Comparison of ENCODE assay signal across 18 cellular contexts in genomic region chr10:7015457-7015856, GRCh38.
A peak's percentile ranks its signal among the peaks of the same experiment; 100 is the strongest.
DNase-seq lines count a peak whose midpoint lies in the region; ATAC-seq and TF ChIP-seq lines count a peak whose summit lies in the region.
"Had no signal": no experiment of that assay in that cellular context is flagged by ENCODE, and none has a peak within 500 bp of the region (broad histone marks: within the 10 kb centered on the region; RNA-seq: fewer than 3 reads in every experiment).

No MANE protein-coding gene starts in this region.

- TF ChIP-seq EP300 in transverse colon (IDR thresholded peaks at IDR 0.05; ENCODE audit: low read depth), result no peak

- no peaks in the 10 kb centered on the region for H3K27me3 Mint-ChIP-seq in chondrocyte (ENCODE audit: low read depth)
- H3K27me3 Mint-ChIP-seq: CD8-positive, alpha-beta memory T cell had no signal

- TF ChIP-seq POLR2A in transverse colon (IDR thresholded peaks at IDR 0.05), result no peak

- H3K4me3 ChIP-seq in transverse colon, result no peak overlapping the region

- in situ Hi-C loops in transverse colon (cut with MboI; ENCODE audit: low pct_ligation_motif_present in 1 of 4, low pct_unique_long_range_greater_than_20kb in 1 of 4, low sequenced_read_pairs in 3 of 4), result no loop called here

- H3K9me3 ChIP-seq in transverse colon, result no peaks in the 10 kb centered on the region

- CTCF ChIA-PET in HEK293T (lab: Yijun Ruan, JAX), result no interaction called here

- DNase-seq in HEK293T (ENCODE audit: extremely low spot score) (no peak), RKO (ENCODE audit: low spot score) (peak; percentile 5), epithelial cell of prostate (ENCODE audit: low read depth, low spot score) (peak; percentile 5), chondrocyte (ENCODE audit: low spot score) (no peak), dermis blood vessel endothelial cell (no peak), transverse colon (no peak)
- DNase-seq in stimulated activated effector memory CD8-positive, alpha-beta T cell treated with anti-CD3 and anti-CD28 coated beads, Interleukin-12 subunit alpha, Interleukin-12 subunit beta, amount 100 ng/mL, for 72 hours (ENCODE audit: low spot score in 2 of 2), result no peak
- DNase-seq: ACHN; C1 segment of cervical spinal cord; CD8-positive, alpha-beta memory T cell; H9; IMR-90; Karpas-422; MM.1S; NCI-H1105; NCI-H2081; NCI-H510A treated with DMSO at 0.1 percent for 48 hours; PC-3 had no signal

- H3K36me3 ChIP-seq in transverse colon, result no peaks in the 10 kb centered on the region

- H3K36me3 Mint-ChIP-seq in stimulated activated effector memory CD8-positive, alpha-beta T cell treated with anti-CD3 and anti-CD28 coated beads, Interleukin-12 subunit alpha, Interleukin-12 subunit beta, amount 100 ng/mL, for 72 hours, result no peaks in the 10 kb centered on the region
- H3K36me3 Mint-ChIP-seq in chondrocyte (ENCODE audit: low read depth), result no peaks in the 10 kb centered on the region

- H3K4me1 ChIP-seq in transverse colon, result no peaks in the 10 kb centered on the region

- TF ChIP-seq CTCF in chondrocyte (IDR thresholded peaks at IDR 0.05), result no peak
- TF ChIP-seq CTCF in transverse colon (IDR thresholded peaks at IDR 0.05), result no peak

- H3K27ac Mint-ChIP-seq in stimulated activated effector memory CD8-positive, alpha-beta T cell treated with anti-CD3 and anti-CD28 coated beads, Interleukin-12 subunit alpha, Interleukin-12 subunit beta, amount 100 ng/mL, for 72 hours, result no peak overlapping the region
- no peak overlapping the region for H3K27ac Mint-ChIP-seq in chondrocyte (ENCODE audit: unreplicated experiment)

- peaks cover 5% of the 10 kb centered on the region for H3K9me3 Mint-ChIP-seq in stimulated activated effector memory CD8-positive, alpha-beta T cell treated with anti-CD3 and anti-CD28 coated beads, Interleukin-12 subunit alpha, Interleukin-12 subunit beta, amount 100 ng/mL, for 72 hours
- peaks cover 17% of the 10 kb centered on the region for H3K9me3 Mint-ChIP-seq in chondrocyte (ENCODE audit: low read depth)

- no peaks in the 10 kb centered on the region for H3K27me3 ChIP-seq in transverse colon

- ATAC-seq in stimulated activated effector memory CD8-positive, alpha-beta T cell treated with anti-CD3 and anti-CD28 coated beads, Interleukin-12 subunit alpha, Interleukin-12 subunit beta, amount 100 ng/mL, for 72 hours, result peak; percentile 46
- ATAC-seq: PC-3 had no signal

- no peak overlapping the region for H3K4me3 Mint-ChIP-seq in stimulated activated effector memory CD8-positive, alpha-beta T cell treated with anti-CD3 and anti-CD28 coated beads, Interleukin-12 subunit alpha, Interleukin-12 subunit beta, amount 100 ng/mL, for 72 hours
- no peak overlapping the region for H3K4me3 Mint-ChIP-seq in chondrocyte (ENCODE audit: unreplicated experiment)
- H3K4me3 Mint-ChIP-seq: CD8-positive, alpha-beta memory T cell; H9 had no signal

- POLR2A ChIA-PET in HEK293T (lab: Yijun Ruan, JAX), result no interaction called here

- peaks cover 11% of the 10 kb centered on the region for H3K4me1 Mint-ChIP-seq in stimulated activated effector memory CD8-positive, alpha-beta T cell treated with anti-CD3 and anti-CD28 coated beads, Interleukin-12 subunit alpha, Interleukin-12 subunit beta, amount 100 ng/mL, for 72 hours
- peaks cover 14% of the 10 kb centered on the region for H3K4me1 Mint-ChIP-seq in chondrocyte (ENCODE audit: low read depth)

- intact Hi-C loops in transverse colon (cut with DNase I; ENCODE audit: low total_unique reads), result no loop called here

- WGBS in transverse colon (ENCODE audit: low coverage in 1 of 2), 2 donors, result 74% methylated on average over 5 of the region's 5 CpGs; no CpG with 5 or more reads in 1 of the 2 donors

- no peak overlapping the region for H3K27ac ChIP-seq in epithelial cell of prostate
- H3K27ac ChIP-seq in transverse colon, result no peak overlapping the region

TF ChIP-seq in HEK293T, 16 proteins besides CTCF, POLR2A, EP300 and RAD21:
- TF ChIP-seq SUZ12 (IDR thresholded peaks at IDR 0.05), result no peak
- TF ChIP-seq PKNOX1 (IDR thresholded peaks at IDR 0.05), result peak; percentile 67

Comparison
In these comparisons a context has a peak if more than half of its experiments do, and no peak if none do; other contexts are left out.
1. DNase-seq: peak in RKO (single experiment) and epithelial cell of prostate (single experiment); none in HEK293T (single experiment), stimulated activated effector memory CD8-positive, alpha-beta T cell treated with anti-CD3 and anti-CD28 coated beads, Interleukin-12 subunit alpha, Interleukin-12 subunit beta, amount 100 ng/mL, for 72 hours (0 of 2), chondrocyte (single experiment), dermis blood vessel endothelial cell (single experiment) and transverse colon (single experiment).